In genomic region chr13:66765559-66765958, GRCh38 we compare ENCODE assay signal across 22 cellular contexts.
"Had no signal": no experiment of that assay in that cellular context is flagged by ENCODE, and none has a peak within 500 bp of the region (broad histone marks: within the 10 kb centered on the region; RNA-seq: fewer than 3 reads in every experiment).

No MANE protein-coding gene starts in this region.

- DNase-seq: effector CD4-positive, alpha-beta T cell; endodermal cell; foreskin melanocyte; head of caudate nucleus; kidney; left cardiac atrium; mammary epithelial cell; naive thymus-derived CD8-positive, alpha-beta T cell; psoas muscle; retina; right lobe of liver; stimulated activated CD4-positive, alpha-beta T cell treated with anti-CD3 and anti-CD28 coated beads, Interleukin-4, amount 100 ng/mL, for 1 hour; stimulated activated CD8-positive, alpha-beta memory T cell treated with anti-CD3 and anti-CD28 coated beads, Interleukin-4, amount 100 ng/mL, for 48 hours; stimulated activated naive CD8-positive, alpha-beta T cell treated with anti-CD3 and anti-CD28 coated beads, Interleukin-15, Interleukin-2, amounts not matched to agents 100 U/mL and 50 U/mL, for 24 hours; thyroid gland; upper lobe of left lung; uterus had no signal

- H3K4me3 ChIP-seq: hepatocyte, mucosa of descending colon, psoas muscle, right lobe of liver, suprapubic skin, thyroid gland, upper lobe of left lung, uterus had no signal

- ATAC-seq: left cardiac atrium; mucosa of descending colon; naive thymus-derived CD8-positive, alpha-beta T cell; psoas muscle; stimulated activated effector memory CD8-positive, alpha-beta T cell treated with anti-CD3 and anti-CD28 coated beads, Interleukin-12 subunit alpha, Interleukin-12 subunit beta, amount 100 ng/mL, for 72 hours; stimulated activated naive CD8-positive, alpha-beta T cell treated with anti-CD3 and anti-CD28 coated beads, Interleukin-15, Interleukin-2, amounts not matched to agents 100 U/mL and 50 U/mL, for 24 hours had no signal

- H3K36me3 ChIP-seq: neutrophil, right lobe of liver, suprapubic skin, thyroid gland, upper lobe of left lung, uterus had no signal

- H3K27me3 ChIP-seq: hepatocyte, neutrophil, right lobe of liver, suprapubic skin, thyroid gland, upper lobe of left lung, uterus had no signal

- FAIRE-seq: kidney had no signal
